Comparison of ENCODE assay signal across 8 cellular contexts in the genomic region with DNA sequence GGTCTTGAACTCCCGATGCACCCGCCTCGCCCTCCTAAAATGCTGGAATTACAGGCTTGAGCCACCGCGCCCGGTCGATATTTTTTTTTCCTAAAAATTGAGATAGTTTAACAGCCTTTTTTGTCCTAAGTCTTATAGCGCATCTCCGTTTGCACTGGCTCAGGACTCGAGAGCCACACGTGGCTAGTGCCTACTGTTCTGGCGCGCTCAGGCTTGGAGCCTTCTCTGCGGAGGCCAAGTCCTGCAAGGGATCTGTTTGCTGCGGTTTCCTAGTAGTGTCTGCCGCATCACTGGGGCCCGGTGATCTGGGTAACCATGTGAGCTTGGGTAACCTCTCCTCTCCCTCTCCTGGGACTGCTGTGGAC. TPM values are rescaled to one million over a fixed set of nuclear protein-coding genes. Genes with fewer than 3 reads are reported as not detected.
DNase-seq lines count a peak whose midpoint lies in the region; ATAC-seq and TF ChIP-seq lines count a peak whose summit lies in the region.

No MANE protein-coding gene starts in this region.

- TF ChIP-seq CTCF in GM12865 (IDR thresholded peaks at IDR 0.05; ENCODE audit: insufficient read depth, low read depth, low read length, missing control alignments) (no peak), Panc1 (IDR thresholded peaks at IDR 0.05) (no peak), neutrophil (IDR thresholded peaks at IDR 0.05) (no peak)

- BruUV-seq in Panc1 (replicated peaks; lab: Mats Ljungman, UMichigan) = no TSS peak

- H3K27ac ChIP-seq in Panc1 (ENCODE audit: low read length) (peak overlapping the region; percentile 62), epithelial cell of prostate (peak overlapping the region; percentile 96), neutrophil (peak overlapping the region; percentile 97)

- CTCF ChIA-PET in Panc1 (lab: Charles Lee) = interaction anchor here (0.8 kb wide), 1 partner anchor 12 kb away, joined by 6 read pairs; no protein-coding TSS in a partner anchor

- H3K4me3 ChIP-seq in GM12865 (ENCODE audit: low read depth, low read length) (peak overlapping the region; percentile 89), Panc1 (ENCODE audit: low read depth in 2 of 2, low read length in 2 of 2) (peak overlapping the region; percentile 98 to 99), neutrophil (ENCODE audit: low read depth in 1 of 2, low read length in 1 of 2) (peak overlapping the region; percentile 75 to 90)

- DNase-seq in GM12865 (ENCODE audit: low read depth) (no peak), Panc1 (ENCODE audit: low read depth, low spot score) (no peak), epithelial cell of prostate (ENCODE audit: low read depth, low spot score) (no peak), OCI-M1 (lab: John Stamatoyannopoulos, UW) (no peak)

- H3K4me1 ChIP-seq in Panc1 (ENCODE audit: control insufficient read depth, insufficient read depth, low read length) (peaks cover 26% of the 10 kb centered on the region), neutrophil (ENCODE audit: control insufficient read depth in 1 of 2, insufficient read depth in 1 of 2, low read depth in 1 of 2, low read length in 1 of 2) (peaks cover 63 to 65% of the 10 kb centered on the region in 2 experiments)

- intact Hi-C loops in Panc1 (cut with micrococcal nuclease; ENCODE audit: unreplicated experiment) = no loop called here

- H3K36me3 ChIP-seq in Panc1 (ENCODE audit: control insufficient read depth, insufficient read depth, low read length) = peaks cover 10% of the 10 kb centered on the region
- H3K36me3 ChIP-seq in neutrophil = peaks cover 38% of the 10 kb centered on the region

- in situ Hi-C loops in Panc1 (cut with HindIII; ENCODE audit: low pct_unique_long_range_greater_than_20kb, low sequenced_read_pairs) = no loop called here

- POLR2A ChIA-PET in Panc1 (lab: Charles Lee) = interaction anchor here (1.9 kb wide), 1 partner anchor 71 kb away, joined by 23 read pairs; no protein-coding TSS in a partner anchor

- H3K9me3 ChIP-seq in Panc1 (ENCODE audit: control insufficient read depth, insufficient read depth, low read depth, low read length) (no peaks in the 10 kb centered on the region), neutrophil (no peaks in the 10 kb centered on the region)

- H3K27me3 ChIP-seq in Panc1 (ENCODE audit: control insufficient read depth, insufficient read depth, low read length) (no peaks in the 10 kb centered on the region), neutrophil (no peaks in the 10 kb centered on the region)

- peak; percentile 51 for ATAC-seq in Panc1
- no peak for ATAC-seq in HG02884 (IDR thresholded peaks at IDR 0.05; ENCODE audit: unreplicated experiment)
- ATAC-seq in HG03039 (IDR thresholded peaks at IDR 0.05; ENCODE audit: unreplicated experiment) = no peak
- no peak for ATAC-seq in GM18870 (IDR thresholded peaks at IDR 0.05; ENCODE audit: unreplicated experiment)

RNA-seq across cellular contexts. Expression of a gene that starts 0.8 kb away (rescaled TPM):
- total RNA-seq in Panc1 (2021; ENCODE audit: unreplicated experiment) = 104 TPM
- 74.4 TPM for polyA plus RNA-seq in Panc1 (2012; ENCODE audit: insufficient read length)

RNA-seq across cellular contexts. Expression of a gene that starts 39.9 kb away (rescaled TPM):
- 56.3 TPM for total RNA-seq in Panc1 (2021; ENCODE audit: unreplicated experiment)
- 65.4 TPM for polyA plus RNA-seq in Panc1 (2012; ENCODE audit: insufficient read length)

RNA-seq across cellular contexts. Expression of a gene that starts 44.9 kb away (rescaled TPM):
- total RNA-seq in Panc1 (2021; ENCODE audit: unreplicated experiment) = 156 TPM
- polyA plus RNA-seq in Panc1 (2012; ENCODE audit: insufficient read length) = 305 TPM

RNA-seq across cellular contexts. Expression of a gene that starts 53.2 kb away (rescaled TPM):
- total RNA-seq in Panc1 (2021; ENCODE audit: unreplicated experiment) = 72.4 TPM
- polyA plus RNA-seq in Panc1 (2012; ENCODE audit: insufficient read length) = 111 TPM
